In the genomic region with DNA sequence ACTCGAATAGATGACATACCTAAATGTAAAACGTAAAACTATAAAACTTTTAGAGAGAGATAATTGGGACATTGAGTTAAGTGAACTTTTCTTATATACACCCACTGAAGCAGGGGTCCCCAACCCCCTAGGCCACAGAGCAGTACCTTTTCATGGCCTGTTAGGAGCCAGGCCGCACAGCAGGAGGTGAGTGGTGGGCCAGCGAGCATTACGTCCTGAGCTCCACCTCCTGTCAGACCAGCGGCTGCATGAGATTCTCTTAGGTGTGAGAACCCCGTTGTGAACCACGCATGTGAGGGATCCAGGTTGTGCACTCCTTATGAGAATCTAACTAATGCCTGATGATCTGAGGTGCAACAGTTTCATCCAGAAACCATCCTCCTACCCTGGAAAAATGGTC, we compare ENCODE assay signal across 20 cellular contexts.
A peak's percentile ranks its signal among the peaks of the same experiment; 100 is the strongest.
DNase-seq lines count a peak whose midpoint lies in the region; ATAC-seq and TF ChIP-seq lines count a peak whose summit lies in the region.
"Had no signal": no experiment of that assay in that cellular context is flagged by ENCODE, and none has a peak within 500 bp of the region (broad histone marks: within the 10 kb centered on the region; RNA-seq: fewer than 3 reads in every experiment).

No MANE protein-coding gene starts in this region.

- H3K4me3 ChIP-seq in right cardiac atrium (ENCODE audit: low read length), result no peak overlapping the region
- H3K4me3 ChIP-seq in sigmoid colon, result no peak overlapping the region
- H3K4me3 ChIP-seq: BLaER1 treated with 17β-estradiol and CSF1 and Interleukin-3, amounts not matched to agents 10 nM and 100 nM; HAP-1; PC-9 had no signal

- H3K27ac ChIP-seq in right cardiac atrium (ENCODE audit: low read length) (no peak overlapping the region), sigmoid colon (no peak overlapping the region)
- H3K27ac ChIP-seq: BLaER1 treated with 17β-estradiol and CSF1 and Interleukin-3, amounts not matched to agents 10 nM and 100 nM; PC-9 had no signal

- no peak for TF ChIP-seq POLR2A in sigmoid colon (IDR thresholded peaks at IDR 0.05)

- no peak for TF ChIP-seq CTCF in sigmoid colon (IDR thresholded peaks at IDR 0.05)

- DNase-seq in cardiac septum (ENCODE audit: low spot score) (peak; percentile 36), right cardiac atrium (no peak), islet precursor cell (peak; percentile 18), sigmoid colon (peak; percentile 39)
- DNase-seq in activated CD8-positive, alpha-beta memory T cell treated with anti-CD3 and anti-CD28 coated beads, Interleukin-2, amount 50 U/mL, for 48 hours, result no peak
- no peak for DNase-seq in effector CD8-positive, alpha-beta T cell (lab: John Stamatoyannopoulos, UW)
- DNase-seq: Caco-2; CD4-positive, alpha-beta memory T cell; GOT3; HFFc6; NCI-H1048; NCI-H1417; NCI-H1694; NCI-H2029 treated with DMSO at 0.1 percent for 48 hours; NCI-H526 treated with DMSO at 0.1 percent for 48 hours; PC-9; SHP77 had no signal

- intact Hi-C loops in cardiac septum (cut with DNase I) (no loop called here), right cardiac atrium (cut with DNase I) (no loop called here), sigmoid colon (cut with DNase I) (no loop called here)

- no peak for TF ChIP-seq EP300 in sigmoid colon (IDR thresholded peaks at IDR 0.05)

- H3K4me1 ChIP-seq in right cardiac atrium (ENCODE audit: control insufficient read depth, insufficient read depth, low read length), result no peaks in the 10 kb centered on the region
- H3K4me1 ChIP-seq in sigmoid colon, result no peaks in the 10 kb centered on the region
- H3K4me1 ChIP-seq: BLaER1 treated with 17β-estradiol and CSF1 and Interleukin-3, amounts not matched to agents 10 nM and 100 nM; Caco-2; HAP-1 had no signal

- no peaks in the 10 kb centered on the region for H3K27me3 ChIP-seq in right cardiac atrium (ENCODE audit: control insufficient read depth, insufficient read depth)
- peaks cover 0 to under 1% (median 0%) of the 10 kb centered on the region in 3 donors for H3K27me3 ChIP-seq in sigmoid colon
- H3K27me3 ChIP-seq: BLaER1 treated with 17β-estradiol and CSF1 and Interleukin-3, amounts not matched to agents 10 nM and 100 nM had no signal

- no peak for ATAC-seq in right cardiac atrium
- no peak for ATAC-seq in HG03139 (IDR thresholded peaks at IDR 0.05; ENCODE audit: unreplicated experiment)

- no peaks in the 10 kb centered on the region for H3K9me3 ChIP-seq in right cardiac atrium (ENCODE audit: control insufficient read depth, low read length)
- H3K9me3 ChIP-seq in sigmoid colon, result no peaks in the 10 kb centered on the region
- H3K9me3 ChIP-seq: Caco-2, HAP-1 had no signal

- 55% methylated on average over 8 of the region's 8 CpGs for WGBS in right cardiac atrium
- WGBS in sigmoid colon, 2 donors, result 73 to 79% methylated on average over 8 of the region's 8 CpGs

- no peaks in the 10 kb centered on the region for H3K36me3 ChIP-seq in sigmoid colon
- H3K36me3 ChIP-seq: BLaER1 treated with 17β-estradiol and CSF1 and Interleukin-3, amounts not matched to agents 10 nM and 100 nM; HAP-1 had no signal

Comparison
In these comparisons a context has a peak if more than half of its experiments do, and no peak if none do; other contexts are left out.
1. DNase-seq: peak in cardiac septum (single experiment), islet precursor cell (single experiment) and sigmoid colon (single experiment); none in right cardiac atrium (0 of 3), activated CD8-positive, alpha-beta memory T cell treated with anti-CD3 and anti-CD28 coated beads, Interleukin-2, amount 50 U/mL, for 48 hours (single experiment) and effector CD8-positive, alpha-beta T cell (single experiment).